ENCODE assay signal across 8 cellular contexts in the genomic region with DNA sequence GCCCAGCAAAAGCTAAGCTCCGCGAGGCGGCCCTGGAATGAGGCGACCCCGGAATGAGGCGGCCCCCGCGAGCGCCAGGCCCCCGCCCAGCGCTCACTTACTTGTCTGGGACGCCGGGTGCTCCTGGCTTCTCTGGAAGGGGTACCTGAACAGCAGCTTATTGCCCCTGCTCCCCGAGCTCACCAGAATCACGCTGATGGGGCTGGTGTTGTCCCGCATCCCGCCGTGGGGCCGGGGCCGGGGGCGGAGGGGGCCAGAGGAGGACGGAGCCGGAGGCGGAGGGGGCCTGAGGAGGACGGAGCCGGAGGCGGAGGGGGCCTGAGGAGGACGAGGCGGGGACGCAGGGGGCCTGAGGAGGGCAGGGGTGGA. TPM values are rescaled to one million over a fixed set of nuclear protein-coding genes. Genes with fewer than 3 reads are reported as not detected.
DNase-seq lines count a peak whose midpoint lies in the region; ATAC-seq, FAIRE-seq and TF ChIP-seq lines count a peak whose summit lies in the region.

No MANE protein-coding gene starts in this region.

- H3K4me3 ChIP-seq in SK-N-SH (ENCODE audit: low read depth in 2 of 2, low read length in 1 of 2) = peak overlapping the region; percentile 65 to 95
- peak overlapping the region; percentile 95 for H3K4me3 ChIP-seq in GM12878

- H3K27me3 ChIP-seq in SK-N-SH (ENCODE audit: insufficient read depth) = no peaks in the 10 kb centered on the region
- no peaks in the 10 kb centered on the region for H3K27me3 ChIP-seq in GM12878 (replicated peaks in 1 of 2; ENCODE audit: control insufficient read depth in 2 of 2, insufficient read depth in 2 of 2, low read length in 1 of 2)

- ATAC-seq in GM12878 (peak; percentile 45), GM21528 (IDR thresholded peaks at IDR 0.05; ENCODE audit: low FRiP score, unreplicated experiment) (no peak), HG03175 (IDR thresholded peaks at IDR 0.05; ENCODE audit: unreplicated experiment) (no peak)

- WGBS in SK-N-SH (ENCODE audit: low lambda C conversion rate) = 3% methylated on average over 30 of the region's 30 CpGs
- WGBS in GM12878 (ENCODE audit: insufficient coverage, insufficient replicate concordance, low lambda C conversion rate, missing lambda C conversion rate) = 2% methylated on average over 15 of the region's 30 CpGs

- H3K9me3 Mint-ChIP-seq in immature natural killer cell = no peaks in the 10 kb centered on the region

- H3K9ac ChIP-seq in SK-N-SH (peak overlapping the region; percentile 94), GM12878 (ENCODE audit: control insufficient read depth, insufficient read depth, low read length) (peak overlapping the region; percentile 90)

- POLR2A ChIA-PET in GM10248 (lab: Yijun Ruan, JAX) = no interaction called here
- POLR2A ChIA-PET in SK-N-SH (lab: Yijun Ruan, JAX) = interaction anchor here (0.6 kb wide), 1 partner anchor 11 kb away, joined by 3 read pairs; no protein-coding TSS in a partner anchor
- POLR2A ChIA-PET in GM12878 (lab: Charles Lee) = interaction anchor here (0.5 to 1.5 kb wide), 3 partner anchors 9 to 211 kb away, joined by 3 to 5 read pairs (median 5); no protein-coding TSS in a partner anchor

- peaks cover 27 to 45% of the 10 kb centered on the region in 2 donors for H3K4me1 Mint-ChIP-seq in immature natural killer cell

- peak; percentile 45 for DNase-seq in GM10248 (ENCODE audit: extremely low spot score)
- DNase-seq in SK-N-SH = peak; percentile 76
- no peak for DNase-seq in GM12878 (ENCODE audit: low read depth, low spot score)
- peak; percentile 24 to 35 (median 34) for DNase-seq in immature natural killer cell
- DNase-seq in stimulated activated CD4-positive, alpha-beta T cell treated with anti-CD3 and anti-CD28 coated beads, Interleukin-2, amount 100 ng/mL, for 4 hours (ENCODE audit: low read depth) = peak; percentile 12
- DNase-seq in DMS114 treated with DMSO at 0.1 percent for 48 hours (lab: John Stamatoyannopoulos, UW; ENCODE audit: unreplicated experiment) = no peak

- peaks cover 6% of the 10 kb centered on the region for H3F3A ChIP-seq in SK-N-SH (replicated peaks; ENCODE audit: insufficient read depth)

- peaks cover 5 to 10% (median 7%) of the 10 kb centered on the region in 3 donors for H3K27me3 Mint-ChIP-seq in immature natural killer cell (ENCODE audit: low read depth in 3 of 3)

- SMC1A ChIA-PET in GM12878 (lab: Charles Lee; ENCODE audit: uncharacterized antibody, unreplicated experiment) = no interaction called here

- peak overlapping the region; percentile 30 to 68; a peak in 3 of 4 replicates for H3K27ac ChIP-seq in SK-N-SH (ENCODE audit: low read depth in 2 of 2, low read length in 1 of 2)
- H3K27ac ChIP-seq in GM12878 (ENCODE audit: control insufficient read depth, insufficient read depth) = peak overlapping the region; percentile 74

- no peak for TF ChIP-seq CTCF in GM10248 (IDR thresholded peaks at IDR 0.05; ENCODE audit: control extremely low read depth, extremely low read depth, low read depth, missing control alignments)
- no peak for TF ChIP-seq CTCF in SK-N-SH (IDR thresholded peaks at IDR 0.05)
- TF ChIP-seq CTCF in GM12878 (IDR thresholded peaks at IDR 0.05 in 2 of 3, conservative IDR thresholded peaks at IDR 0.05 in 1 of 3; ENCODE audit: control insufficient read depth in 2 of 3, extremely low read depth in 1 of 3, insufficient read depth in 1 of 3, low read depth in 3 of 3, low read length in 3 of 3) = no peak

- intact Hi-C loops in GM12878 (cut with micrococcal nuclease; ENCODE audit: unreplicated experiment) = no loop called here

- no peaks in the 10 kb centered on the region for H3K9me3 ChIP-seq in SK-N-SH
- no peaks in the 10 kb centered on the region for H3K9me3 ChIP-seq in GM12878 (replicated peaks; ENCODE audit: control insufficient read depth, insufficient read depth, low read length)

- H3K79me2 ChIP-seq in SK-N-SH (ENCODE audit: insufficient read depth) = peaks cover 42% of the 10 kb centered on the region
- H3K79me2 ChIP-seq in GM12878 (ENCODE audit: control insufficient read depth, insufficient read depth, low read length) = peaks cover 24% of the 10 kb centered on the region

- H3K27ac Mint-ChIP-seq in immature natural killer cell = peak overlapping the region; percentile 23 to 90 (median 84)

- CTCF ChIA-PET in GM10248 (lab: Yijun Ruan, JAX) (interaction anchor here (1.0 kb wide), 1 partner anchor 31 kb away, joined by 3 read pairs; no protein-coding TSS in a partner anchor), SK-N-SH (lab: Yijun Ruan, JAX) (interaction anchor here (0.6 to 3.4 kb wide), 6 partner anchors 13 to 224 kb away, joined by 3 to 15 read pairs (median 6); partner anchors contain the start of gene HBQ1), GM12878 (lab: Yijun Ruan, JAX) (interaction anchor here (0.6 kb wide), 1 partner anchor 55 kb away, joined by 3 read pairs; no protein-coding TSS in a partner anchor)

- TF ChIP-seq RAD21 in SK-N-SH (IDR thresholded peaks at IDR 0.05; ENCODE audit: low read length) = no peak
- TF ChIP-seq RAD21 in GM12878 (IDR thresholded peaks at IDR 0.05; ENCODE audit: insufficient read depth, low read depth, low read length) = no peak

- TF ChIP-seq POLR2A in GM12878 (IDR thresholded peaks at IDR 0.05; ENCODE audit: low read depth, low read length) = no peak

- no peaks in the 10 kb centered on the region for H3K9me2 ChIP-seq in SK-N-SH

- H4K20me1 ChIP-seq in SK-N-SH (ENCODE audit: insufficient read depth) (no peaks in the 10 kb centered on the region), GM12878 (ENCODE audit: control insufficient read depth, insufficient read depth) (no peaks in the 10 kb centered on the region)

- peak overlapping the region; percentile 82; the same call in 1 of the 2 replicates for H2AFZ ChIP-seq in SK-N-SH (ENCODE audit: low read depth)
- H2AFZ ChIP-seq in GM12878 (ENCODE audit: control insufficient read depth, low read depth, low read length) = peak overlapping the region; percentile 64

- peak overlapping the region; percentile 82 to 90 (median 87) for H3K4me3 Mint-ChIP-seq in immature natural killer cell

- H3K4me1 ChIP-seq in SK-N-SH (ENCODE audit: control insufficient read depth in 1 of 2, insufficient read depth in 2 of 2, low read depth in 1 of 2, low read length in 1 of 2) (peaks cover 4% of the 10 kb centered on the region in 2 experiments; a peak in 1 of 4 replicates), GM12878 (ENCODE audit: control insufficient read depth, insufficient read depth, low read length) (peaks cover 3% of the 10 kb centered on the region; the same call in 1 of the 2 replicates)

- in situ Hi-C loops in GM12878 (cut with MboI) = no loop called here

- RAD21 ChIA-PET in GM12878 (lab: Charles Lee; ENCODE audit: unreplicated experiment) = no interaction called here

- no peak for FAIRE-seq in GM12878 (lab: Jason Lieb, UNC)

- H3K36me3 ChIP-seq in SK-N-SH (replicated peaks in 1 of 2; ENCODE audit: control insufficient read depth in 1 of 2, insufficient read depth in 2 of 2, low read length in 1 of 2) (peaks cover 0 to 4% of the 10 kb centered on the region in 2 experiments), GM12878 (ENCODE audit: control insufficient read depth in 2 of 2, insufficient read depth in 2 of 2, low read length in 1 of 2) (no peaks in the 10 kb centered on the region)

- H3K36me3 Mint-ChIP-seq in immature natural killer cell = peaks cover 0 to 6% (median 3%) of the 10 kb centered on the region in 3 donors

- no TSS peak for BruUV-seq in GM12878 (replicated peaks; lab: Mats Ljungman, UMichigan)

- TF ChIP-seq EP300 in SK-N-SH (IDR thresholded peaks at IDR 0.05; ENCODE audit: borderline replicate concordance in 1 of 2, low read depth in 1 of 2, low read length in 1 of 2) (no peak), GM12878 (IDR thresholded peaks at IDR 0.05; ENCODE audit: borderline replicate concordance in 1 of 2, control insufficient read depth in 1 of 2, low read depth in 2 of 2, low read length in 2 of 2) (no peak)

- H3K4me2 ChIP-seq in SK-N-SH (peak overlapping the region; percentile 98), GM12878 (ENCODE audit: control insufficient read depth, insufficient read depth) (peak overlapping the region; percentile 75; the same call in 1 of the 2 replicates)

RNA-seq across cellular contexts. Expression of gene NPRL3, which starts 0.4 kb away (rescaled TPM):
- polyA plus RNA-seq in SK-N-SH (2012; rRNA removed) (6.7 and 22.2 TPM in 2 replicates), GM12878 (2011; rRNA removed) (2.3 and 5.2 TPM in 2 replicates), GM12878 (2014; fragmentation: Illumina TruSeq; extraction: Trizol) (7.4 and 19.5 TPM in 2 replicates), GM12878 (2014; fragmentation: Nextera tagmentation; extraction: Ambion mirVana) (1 to 10 TPM in 1 of 2 experiments, under 1 TPM in 1; 0.93 to 1.7 TPM), GM12878 (2014; rRNA removed) (18.3 and 26.3 TPM in 2 replicates), GM12878 (2016; fragmentation: Nextera tagmentation; extraction: Ambion mirVana) (10 to 100 TPM; 21.7 to 22.6 TPM), immature natural killer cell (10 to 100 TPM; 13.3 to 28.6 (median 27.0) TPM)
- polyA plus RNA-seq in SK-N-SH (2012; cell fraction: cytosol; rRNA removed) = 9.0 and 14.0 TPM in 2 replicates
- 36.4 and 37.0 TPM in 2 replicates for polyA plus RNA-seq in SK-N-SH (2012; cell fraction: nucleus; rRNA removed)
- 50.4 and 60.4 TPM in 2 replicates for total RNA-seq in GM12878 (2013; cell fraction: nucleolus; rRNA removed)
- total RNA-seq in GM12878 (2014; rRNA removed) (8.4 and 9.5 TPM in 2 replicates), GM12878 (2014; rRNA removed; fragmentation: Illumina TruSeq; extraction: Trizol) (5.3 and 5.5 TPM in 2 replicates), GM12878 (2021) (37.3 and 42.8 TPM in 2 replicates)
- polyA plus RNA-seq in GM12878 (2011; ENCODE audit: low read depth) = 17.8 TPM
- 7.5 and 7.8 TPM in 2 replicates for polyA plus RNA-seq in GM12878 (2011; cell fraction: cytosol; rRNA removed)
- 44.5 and 55.9 TPM in 2 replicates for polyA plus RNA-seq in GM12878 (2011; cell fraction: nucleus; rRNA removed)
- polyA plus RNA-seq in GM12878 (2012) = 31.3 and 36.6 TPM in 2 replicates
- 14.2 and 21.2 TPM in 2 replicates for polyA minus RNA-seq in GM12878 (2011; rRNA and poly(A)+ RNA removed)
- 9.4 and 12.8 TPM in 2 replicates for polyA minus RNA-seq in GM12878 (2011; cell fraction: cytosol; rRNA and poly(A)+ RNA removed)
- 12.9 and 22.5 TPM in 2 replicates for polyA minus RNA-seq in GM12878 (2011; cell fraction: nucleus; rRNA and poly(A)+ RNA removed)

RNA-seq across cellular contexts. Expression of gene HBZ, which starts 14.4 kb away (rescaled TPM):
- polyA plus RNA-seq in SK-N-SH (2012; rRNA removed) (not detected in 2 replicates), GM12878 (2011; rRNA removed) (not detected in 2 replicates), GM12878 (2014; fragmentation: Illumina TruSeq; extraction: Trizol) (not detected in 2 replicates), GM12878 (2014; fragmentation: Nextera tagmentation; extraction: Ambion mirVana) (not detected), GM12878 (2014; rRNA removed) (not detected in 2 replicates), GM12878 (2016; fragmentation: Nextera tagmentation; extraction: Ambion mirVana) (not detected), immature natural killer cell (not detected)
- not detected in 2 replicates for polyA plus RNA-seq in SK-N-SH (2012; cell fraction: cytosol; rRNA removed)
- polyA plus RNA-seq in SK-N-SH (2012; cell fraction: nucleus; rRNA removed) = not detected in 2 replicates
- not detected in 2 replicates for total RNA-seq in GM12878 (2013; cell fraction: nucleolus; rRNA removed)
- total RNA-seq in GM12878 (2014; rRNA removed) (not detected in 2 replicates), GM12878 (2014; rRNA removed; fragmentation: Illumina TruSeq; extraction: Trizol) (not detected in 2 replicates), GM12878 (2021) (0.49 TPM in 1 of 2 replicates, not detected in the other)
- polyA plus RNA-seq in GM12878 (2011; ENCODE audit: low read depth) = not detected
- 0.13 TPM in 1 of 2 replicates, not detected in the other for polyA plus RNA-seq in GM12878 (2011; cell fraction: cytosol; rRNA removed)
- 0.28 TPM in 1 of 2 replicates, not detected in the other for polyA plus RNA-seq in GM12878 (2011; cell fraction: nucleus; rRNA removed)
- not detected in 2 replicates for polyA plus RNA-seq in GM12878 (2012)
- not detected in 2 replicates for polyA minus RNA-seq in GM12878 (2011; rRNA and poly(A)+ RNA removed)
- polyA minus RNA-seq in GM12878 (2011; cell fraction: cytosol; rRNA and poly(A)+ RNA removed) = 1.4 TPM in 1 of 2 replicates, not detected in the other
- not detected in 2 replicates for polyA minus RNA-seq in GM12878 (2011; cell fraction: nucleus; rRNA and poly(A)+ RNA removed)

RNA-seq across cellular contexts. Expression of gene HBM, which starts 27.7 kb away (rescaled TPM):
- polyA plus RNA-seq in SK-N-SH (2012; rRNA removed) (not detected in 2 replicates), GM12878 (2011; rRNA removed) (not detected in 2 replicates), GM12878 (2014; fragmentation: Illumina TruSeq; extraction: Trizol) (not detected in 2 replicates), GM12878 (2014; fragmentation: Nextera tagmentation; extraction: Ambion mirVana) (not detected), GM12878 (2014; rRNA removed) (0.23 TPM in 1 of 2 replicates, not detected in the other), GM12878 (2016; fragmentation: Nextera tagmentation; extraction: Ambion mirVana) (not detected), immature natural killer cell (1 to 10 TPM in 1 of 3 donors, not detected in 2; 2.5 TPM)
- not detected in 2 replicates for polyA plus RNA-seq in SK-N-SH (2012; cell fraction: cytosol; rRNA removed)
- not detected in 2 replicates for polyA plus RNA-seq in SK-N-SH (2012; cell fraction: nucleus; rRNA removed)
- not detected in 2 replicates for total RNA-seq in GM12878 (2013; cell fraction: nucleolus; rRNA removed)
- total RNA-seq in GM12878 (2014; rRNA removed) (not detected in 2 replicates), GM12878 (2014; rRNA removed; fragmentation: Illumina TruSeq; extraction: Trizol) (not detected in 2 replicates), GM12878 (2021) (not detected in 2 replicates)
- not detected for polyA plus RNA-seq in GM12878 (2011; ENCODE audit: low read depth)
- polyA plus RNA-seq in GM12878 (2011; cell fraction: cytosol; rRNA removed) = not detected in 2 replicates
- not detected in 2 replicates for polyA plus RNA-seq in GM12878 (2011; cell fraction: nucleus; rRNA removed)
- not detected in 2 replicates for polyA plus RNA-seq in GM12878 (2012)
- polyA minus RNA-seq in GM12878 (2011; rRNA and poly(A)+ RNA removed) = not detected in 2 replicates
- not detected in 2 replicates for polyA minus RNA-seq in GM12878 (2011; cell fraction: cytosol; rRNA and poly(A)+ RNA removed)
- not detected in 2 replicates for polyA minus RNA-seq in GM12878 (2011; cell fraction: nucleus; rRNA and poly(A)+ RNA removed)

RNA-seq across cellular contexts. Expression of gene HBA2, which starts 34.6 kb away (rescaled TPM):
- not detected in 2 replicates for polyA plus RNA-seq in SK-N-SH (2012; rRNA removed)
- not detected in 2 replicates for polyA plus RNA-seq in SK-N-SH (2012; cell fraction: cytosol; rRNA removed)
- polyA plus RNA-seq in SK-N-SH (2012; cell fraction: nucleus; rRNA removed) = not detected in 2 replicates
- total RNA-seq in GM12878 (2013; cell fraction: nucleolus; rRNA removed) = not detected in 2 replicates
- not detected in 2 replicates for total RNA-seq in GM12878 (2014; rRNA removed)
- not detected in 2 replicates for total RNA-seq in GM12878 (2014; rRNA removed; fragmentation: Illumina TruSeq; extraction: Trizol)
- 0.48 and 0.92 TPM in 2 replicates for total RNA-seq in GM12878 (2021)
- polyA plus RNA-seq in GM12878 (2011; ENCODE audit: low read depth) = not detected
- polyA plus RNA-seq in GM12878 (2011; rRNA removed) = 0.30 TPM in 1 of 2 replicates, not detected in the other
- 0.88 and 1.3 TPM in 2 replicates for polyA plus RNA-seq in GM12878 (2011; cell fraction: cytosol; rRNA removed)
- 1.6 and 2.2 TPM in 2 replicates for polyA plus RNA-seq in GM12878 (2011; cell fraction: nucleus; rRNA removed)
- 0.66 TPM in 1 of 2 replicates, not detected in the other for polyA plus RNA-seq in GM12878 (2012)
- polyA plus RNA-seq in GM12878 (2014; fragmentation: Illumina TruSeq; extraction: Trizol) = not detected in 2 replicates
- not detected for polyA plus RNA-seq in GM12878 (2014; fragmentation: Nextera tagmentation; extraction: Ambion mirVana)
- 0.25 TPM in 1 of 2 replicates, not detected in the other for polyA plus RNA-seq in GM12878 (2014; rRNA removed)
- polyA plus RNA-seq in GM12878 (2016; fragmentation: Nextera tagmentation; extraction: Ambion mirVana) = under 1 TPM in 1 of 2 experiments, not detected in 1; 0.96 TPM
- not detected in 2 replicates for polyA minus RNA-seq in GM12878 (2011; rRNA and poly(A)+ RNA removed)
- 8.8 TPM in 1 of 2 replicates, not detected in the other for polyA minus RNA-seq in GM12878 (2011; cell fraction: cytosol; rRNA and poly(A)+ RNA removed)
- polyA minus RNA-seq in GM12878 (2011; cell fraction: nucleus; rRNA and poly(A)+ RNA removed) = 2.3 TPM in 1 of 2 replicates, not detected in the other
- 100 to 1,000 TPM; 202 to 797 (median 725) TPM for polyA plus RNA-seq in immature natural killer cell

RNA-seq across cellular contexts. Expression of gene HBA1, which starts 38.4 kb away (rescaled TPM):
- polyA plus RNA-seq in SK-N-SH (2012; rRNA removed) = not detected in 2 replicates
- polyA plus RNA-seq in SK-N-SH (2012; cell fraction: cytosol; rRNA removed) = not detected in 2 replicates
- polyA plus RNA-seq in SK-N-SH (2012; cell fraction: nucleus; rRNA removed) = not detected in 2 replicates
- total RNA-seq in GM12878 (2013; cell fraction: nucleolus; rRNA removed) = not detected in 2 replicates
- total RNA-seq in GM12878 (2014; rRNA removed) = 0.28 TPM in 1 of 2 replicates, not detected in the other
- not detected in 2 replicates for total RNA-seq in GM12878 (2014; rRNA removed; fragmentation: Illumina TruSeq; extraction: Trizol)
- 1.9 and 2.4 TPM in 2 replicates for total RNA-seq in GM12878 (2021)
- polyA plus RNA-seq in GM12878 (2011; ENCODE audit: low read depth) = not detected
- polyA plus RNA-seq in GM12878 (2011; rRNA removed) = 0.63 and 3.5 TPM in 2 replicates
- polyA plus RNA-seq in GM12878 (2011; cell fraction: cytosol; rRNA removed) = 13.0 and 16.9 TPM in 2 replicates
- 10.8 and 15.8 TPM in 2 replicates for polyA plus RNA-seq in GM12878 (2011; cell fraction: nucleus; rRNA removed)
- 1.2 TPM in 1 of 2 replicates, not detected in the other for polyA plus RNA-seq in GM12878 (2012)
- polyA plus RNA-seq in GM12878 (2014; fragmentation: Illumina TruSeq; extraction: Trizol) = not detected in 2 replicates
- polyA plus RNA-seq in GM12878 (2014; fragmentation: Nextera tagmentation; extraction: Ambion mirVana) = under 1 TPM in 1 of 2 experiments, not detected in 1; 0.33 TPM
- 0.32 and 0.83 TPM in 2 replicates for polyA plus RNA-seq in GM12878 (2014; rRNA removed)
- polyA plus RNA-seq in GM12878 (2016; fragmentation: Nextera tagmentation; extraction: Ambion mirVana) = not detected
- 4.2 and 6.9 TPM in 2 replicates for polyA minus RNA-seq in GM12878 (2011; rRNA and poly(A)+ RNA removed)
- 10.0 TPM in 1 of 2 replicates, not detected in the other for polyA minus RNA-seq in GM12878 (2011; cell fraction: cytosol; rRNA and poly(A)+ RNA removed)
- polyA minus RNA-seq in GM12878 (2011; cell fraction: nucleus; rRNA and poly(A)+ RNA removed) = 2.4 and 3.0 TPM in 2 replicates
- polyA plus RNA-seq in immature natural killer cell = 100 to 1,000 TPM in 2 of 3 donors, 10 to 100 TPM in 1; 70.7 to 207 (median 119) TPM

Comparison
In these comparisons a context has a peak if more than half of its experiments do, and no peak if none do; other contexts are left out.
1. DNase-seq: peak in GM10248 (single experiment), SK-N-SH (single experiment), immature natural killer cell (3 of 3) and stimulated activated CD4-positive, alpha-beta T cell treated with anti-CD3 and anti-CD28 coated beads, Interleukin-2, amount 100 ng/mL, for 4 hours (single experiment); none in GM12878 (single experiment) and DMS114 treated with DMSO at 0.1 percent for 48 hours (single experiment).